8 cellular contexts compared by ENCODE assay signal in the genomic region with DNA sequence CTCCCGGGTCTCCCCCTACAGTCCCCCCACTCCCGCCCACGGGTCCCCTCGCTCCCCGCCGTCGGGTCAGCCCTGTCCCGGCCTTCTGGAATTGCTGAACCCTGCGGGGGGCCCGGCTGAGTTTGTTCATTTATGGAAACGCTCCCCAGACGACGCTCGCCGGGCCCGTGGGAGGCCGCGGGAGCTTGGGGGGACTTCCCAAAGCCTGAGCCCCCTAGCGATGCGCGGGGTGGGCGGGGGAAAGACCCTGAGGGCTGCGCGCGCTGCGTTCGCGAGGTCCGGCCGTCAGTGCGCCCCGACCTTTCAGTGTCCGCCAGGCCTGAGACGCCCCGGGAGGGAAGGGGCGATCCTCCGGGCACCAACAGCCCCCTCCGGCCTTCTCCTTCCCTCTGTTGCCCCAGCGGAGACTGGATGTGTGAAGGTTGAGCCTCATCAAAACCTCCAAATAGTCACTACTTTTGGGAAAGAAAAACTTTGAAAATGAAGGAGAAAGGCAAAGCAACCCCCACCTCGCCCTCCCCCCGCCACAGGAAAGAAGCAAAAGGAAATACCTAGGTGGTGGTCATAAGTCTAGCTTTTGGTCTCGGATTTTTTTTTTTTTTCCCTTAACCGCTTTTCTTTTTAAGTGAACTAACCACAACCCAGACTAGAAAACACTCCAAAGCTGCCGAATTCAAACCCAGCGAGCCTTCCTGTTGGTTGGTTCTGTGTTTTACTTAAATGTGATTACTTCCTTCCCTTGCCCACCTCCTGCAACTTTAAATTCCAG. TPM values are rescaled to one million over a fixed set of nuclear protein-coding genes. Genes with fewer than 3 reads are reported as not detected.
A peak's percentile ranks its signal among the peaks of the same experiment; 100 is the strongest.
DNase-seq lines count a peak whose midpoint lies in the region; ATAC-seq and TF ChIP-seq lines count a peak whose summit lies in the region.

No MANE protein-coding gene starts in this region.

- no peak overlapping the region for H3K27ac Mint-ChIP-seq in HFFc6
- H3K27ac Mint-ChIP-seq in activated CD4-positive, alpha-beta memory T cell treated with anti-CD3 and anti-CD28 coated beads for 36 hours: no peak overlapping the region

- H3K27me3 Mint-ChIP-seq in HFFc6 (ENCODE audit: insufficient read depth): peaks cover 55% of the 10 kb centered on the region
- peaks cover 76% of the 10 kb centered on the region for H3K27me3 Mint-ChIP-seq in activated CD4-positive, alpha-beta memory T cell treated with anti-CD3 and anti-CD28 coated beads for 36 hours

- no peaks in the 10 kb centered on the region for H3K9me3 ChIP-seq in thoracic aorta

- peak overlapping the region; percentile 50 to 77 for H3K27ac ChIP-seq in thoracic aorta

- H3K4me3 ChIP-seq in GM12875 (ENCODE audit: low read depth, low read length): peak overlapping the region; percentile 55
- peak overlapping the region; percentile 30 for H3K4me3 ChIP-seq in iPS-11a (ENCODE audit: low read depth, low read length)
- peak overlapping the region; percentile 82 for H3K4me3 ChIP-seq in thoracic aorta

- intact Hi-C loops in activated CD4-positive, alpha-beta memory T cell treated with anti-CD3 and anti-CD28 coated beads for 36 hours (cut with micrococcal nuclease): no loop called here

- TF ChIP-seq CTCF in GM12875 (IDR thresholded peaks at IDR 0.05; ENCODE audit: borderline replicate concordance, insufficient read depth, low read depth, low read length) (no peak), HFFc6 (IDR thresholded peaks at IDR 0.05) (no peak), thoracic aorta (IDR thresholded peaks at IDR 0.05) (no peak)

- no peak for ATAC-seq in thoracic aorta (ENCODE audit: insufficient number of reproducible peaks, low FRiP score, low read depth)

- POLR2A ChIA-PET in activated CD4-positive, alpha-beta memory T cell treated with anti-CD3 and anti-CD28 coated beads for 36 hours (lab: Charles Lee): no interaction called here

- CTCF ChIA-PET in activated CD4-positive, alpha-beta memory T cell treated with anti-CD3 and anti-CD28 coated beads for 36 hours (lab: Charles Lee): interaction anchor here (0.7 to 1.8 kb wide), 2 partner anchors 8 to 64 kb away, joined by 3 to 9 read pairs; no protein-coding TSS in a partner anchor

- no peaks in the 10 kb centered on the region for H3K27me3 ChIP-seq in thoracic aorta (replicated peaks; ENCODE audit: insufficient read depth)

- no peak for DNase-seq in HFFc6
- peak; percentile 35 for DNase-seq in activated CD4-positive, alpha-beta memory T cell treated with anti-CD3 and anti-CD28 coated beads for 36 hours
- DNase-seq in thoracic aorta (ENCODE audit: low spot score): no peak
- no peak for DNase-seq in HUDEP-2 (lab: John Stamatoyannopoulos, UW; ENCODE audit: unreplicated experiment in 76 of 76)
- DNase-seq in foreskin melanocyte: no peak
- DNase-seq in DMS79 treated with DMSO at 0.1 percent for 48 hours (lab: John Stamatoyannopoulos, UW): no peak

- peaks cover 28% of the 10 kb centered on the region for H3K4me1 Mint-ChIP-seq in HFFc6 (ENCODE audit: low read depth)
- H3K4me1 Mint-ChIP-seq in activated CD4-positive, alpha-beta memory T cell treated with anti-CD3 and anti-CD28 coated beads for 36 hours (ENCODE audit: low read depth): peaks cover 16% of the 10 kb centered on the region

- peak overlapping the region; percentile 46; the same call in 1 of the 2 replicates for H3K4me3 Mint-ChIP-seq in HFFc6
- peak overlapping the region; percentile 49 for H3K4me3 Mint-ChIP-seq in activated CD4-positive, alpha-beta memory T cell treated with anti-CD3 and anti-CD28 coated beads for 36 hours

- peaks cover 8 to 34% of the 10 kb centered on the region in 2 donors for H3K4me1 ChIP-seq in thoracic aorta (ENCODE audit: control insufficient read depth in 1 of 2, low read depth in 2 of 2)

- H3K36me3 Mint-ChIP-seq in HFFc6 (ENCODE audit: low read depth): no peaks in the 10 kb centered on the region; the same call in 1 of the 2 replicates
- no peaks in the 10 kb centered on the region for H3K36me3 Mint-ChIP-seq in activated CD4-positive, alpha-beta memory T cell treated with anti-CD3 and anti-CD28 coated beads for 36 hours

- no peaks in the 10 kb centered on the region for H3K36me3 ChIP-seq in thoracic aorta

- no peaks in the 10 kb centered on the region for H3K9me3 Mint-ChIP-seq in HFFc6
- H3K9me3 Mint-ChIP-seq in activated CD4-positive, alpha-beta memory T cell treated with anti-CD3 and anti-CD28 coated beads for 36 hours: no peaks in the 10 kb centered on the region

RNA-seq across cellular contexts. Expression of a gene that starts 0.5 kb away (rescaled TPM):
- 1 to 10 TPM in 4 of 6 experiments, under 1 TPM in 2; 0.24 to 2.0 (median 1.4) TPM for total RNA-seq in HFFc6 (2021; fragmentation: NEBNext Ultra II Directional; extraction: Animal tissue kit (Norgen Biotek cat#: 25700))
- total RNA-seq in activated CD4-positive, alpha-beta memory T cell treated with anti-CD3 and anti-CD28 coated beads for 36 hours: under 1 TPM in 1 of 2 experiments, not detected in 1; 0.07 TPM
- total RNA-seq in thoracic aorta: 10 to 100 TPM; 13.5 to 26.9 TPM

RNA-seq across cellular contexts. Expression of a gene that starts 37.4 kb away (rescaled TPM):
- total RNA-seq in HFFc6 (2021; fragmentation: NEBNext Ultra II Directional; extraction: Animal tissue kit (Norgen Biotek cat#: 25700)): 1 to 10 TPM; 2.8 to 3.9 (median 3.6) TPM
- 1 to 10 TPM; 5.6 to 6.1 TPM for total RNA-seq in activated CD4-positive, alpha-beta memory T cell treated with anti-CD3 and anti-CD28 coated beads for 36 hours
- 10 to 100 TPM; 14.4 to 20.0 TPM for total RNA-seq in thoracic aorta

RNA-seq across cellular contexts. Expression of a gene that starts 41.8 kb away (rescaled TPM):
- total RNA-seq in HFFc6 (2021; fragmentation: NEBNext Ultra II Directional; extraction: Animal tissue kit (Norgen Biotek cat#: 25700)): 100 to 1,000 TPM in 5 of 6 experiments, 10 to 100 TPM in 1; 76.4 to 179 (median 158) TPM
- total RNA-seq in activated CD4-positive, alpha-beta memory T cell treated with anti-CD3 and anti-CD28 coated beads for 36 hours: 100 to 1,000 TPM; 523 to 528 TPM
- 1 to 10 TPM in 1 of 2 donors, under 1 TPM in 1; 0.92 to 1.2 TPM for total RNA-seq in thoracic aorta

Comparison
In these comparisons a context has a peak if more than half of its experiments do, and no peak if none do; other contexts are left out.
1. H3K4me3 ChIP-seq: peak in every context shown above with its lines; median percentile 82 in thoracic aorta; 55 in GM12875; 30 in iPS-11a.
2. RNA of a gene that starts 0.5 kb away (total RNA-seq): 13.5 to 26.9 TPM in thoracic aorta; 0.24 to 2.0 TPM in HFFc6 and 0.07 TPM in activated CD4-positive, alpha-beta memory T cell treated with anti-CD3 and anti-CD28 coated beads for 36 hours; every median in the first group is over 4 times any median in the second.
3. RNA of a gene that starts 41.8 kb away (total RNA-seq): 523 to 528 TPM in activated CD4-positive, alpha-beta memory T cell treated with anti-CD3 and anti-CD28 coated beads for 36 hours and 76.4 to 179 TPM in HFFc6; 0.92 to 1.2 TPM in thoracic aorta; every median in the first group is over 10 times any median in the second.